Comparison of ENCODE assay signal across 21 cellular contexts in genomic region chr2:76978064-76978463, GRCh38.
DNase-seq lines count a peak whose midpoint lies in the region; ATAC-seq, FAIRE-seq and TF ChIP-seq lines count a peak whose summit lies in the region.
"Had no signal": no experiment of that assay in that cellular context is flagged by ENCODE, and none has a peak within 500 bp of the region (broad histone marks: within the 10 kb centered on the region; RNA-seq: fewer than 3 reads in every experiment).

No MANE protein-coding gene starts in this region.

- DNase-seq in HT1080 (ENCODE audit: low read depth) (peak; percentile 20), kidney glomerular epithelial cell (lab: John Stamatoyannopoulos, UW) (peak; percentile 60), non-pigmented ciliary epithelial cell (ENCODE audit: low read depth) (peak; percentile 35), dorsolateral prefrontal cortex (no peak), frontal cortex (ENCODE audit: low spot score in 2 of 2) (no peak)
- DNase-seq in activated CD4-positive, alpha-beta T cell treated with anti-CD3 and anti-CD28 coated beads for 4 hours: no peak
- DNase-seq: C1 segment of cervical spinal cord; CD8-positive, alpha-beta memory T cell; GOT3; NCI-H1417 treated with DMSO at 0.1 percent for 48 hours; NCI-H187 treated with DMSO at 0.1 percent for 48 hours; NCI-H2227 treated with DMSO at 0.1 percent for 48 hours; NCI-H510A treated with DMSO at 0.1 percent for 48 hours; RPMI8226; SHP77 treated with DMSO at 0.1 percent for 48 hours had no signal

- H3K27me3 ChIP-seq in dorsolateral prefrontal cortex: no peaks in the 10 kb centered on the region

- no peak for ATAC-seq in HG03457 (IDR thresholded peaks at IDR 0.05; ENCODE audit: unreplicated experiment)
- ATAC-seq: HCT116 had no signal

- H3K27ac ChIP-seq in dorsolateral prefrontal cortex: no peak overlapping the region
- H3K27ac ChIP-seq: KMS-11 had no signal

- FAIRE-seq in endometrium (lab: Jason Lieb, UNC) (peak; percentile 98), frontal cortex (lab: Jason Lieb, UNC) (no peak)
- FAIRE-seq: D721Med, GM12891 had no signal

- no peak for TF ChIP-seq CTCF in dorsolateral prefrontal cortex (IDR thresholded peaks at IDR 0.05 in 54 of 56, conservative IDR thresholded peaks at IDR 0.05 in 2 of 56; ENCODE audit: low read depth in 1 of 56, partially characterized antibody in 56 of 56)

- intact Hi-C loops in dorsolateral prefrontal cortex (cut with DNase I): no loop called here

- no peak overlapping the region for H3K4me3 ChIP-seq in dorsolateral prefrontal cortex

Comparison
In these comparisons a context has a peak if more than half of its experiments do, and no peak if none do; other contexts are left out.
1. DNase-seq: peak in HT1080 (single experiment), kidney glomerular epithelial cell (single experiment) and non-pigmented ciliary epithelial cell (single experiment); none in dorsolateral prefrontal cortex (0 of 10), activated CD4-positive, alpha-beta T cell treated with anti-CD3 and anti-CD28 coated beads for 4 hours (0 of 2) and frontal cortex (0 of 2).